In the genomic region with DNA sequence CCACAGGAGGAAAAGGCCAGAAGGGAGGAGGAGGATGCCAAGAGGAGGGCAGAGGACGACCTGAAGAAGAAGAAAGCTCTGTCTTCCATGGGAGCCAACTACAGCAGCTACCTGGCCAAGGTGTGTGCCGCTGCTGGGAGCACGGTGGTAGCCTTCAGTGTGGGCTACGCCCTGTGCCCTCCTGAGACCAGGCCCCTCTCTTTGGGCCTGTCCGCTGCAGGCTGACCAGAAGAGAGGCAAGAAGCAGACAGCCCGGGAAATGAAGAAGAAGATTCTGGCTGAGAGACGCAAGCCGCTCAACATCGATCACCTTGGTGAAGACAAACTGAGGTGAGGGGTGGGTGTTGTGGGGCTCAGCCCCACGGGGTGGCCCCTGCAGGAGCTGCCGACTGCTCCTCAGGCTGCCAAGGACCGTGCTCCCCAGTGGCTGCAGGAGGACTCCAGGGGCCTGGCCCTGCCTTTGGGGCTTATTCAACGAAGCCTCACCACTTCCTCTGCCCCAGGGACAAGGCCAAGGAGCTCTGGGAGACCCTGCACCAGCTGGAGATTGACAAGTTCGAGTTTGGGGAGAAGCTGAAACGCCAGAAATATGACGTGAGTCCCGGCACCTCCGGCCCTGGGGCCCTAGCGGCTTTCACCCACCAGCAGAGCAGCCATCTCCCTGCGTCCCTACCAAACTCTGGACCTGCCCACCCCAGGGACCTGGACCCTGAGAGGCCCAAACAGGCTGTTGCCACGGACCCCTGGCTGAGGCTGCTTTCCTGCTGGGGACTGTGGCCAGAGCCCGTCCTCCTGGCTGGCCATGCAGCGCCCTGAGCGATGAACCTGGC, we compare ENCODE assay signal across 31 cellular contexts. TPM values are rescaled to one million over a fixed set of nuclear protein-coding genes. Genes with fewer than 3 reads are reported as not detected.
DNase-seq lines count a peak whose midpoint lies in the region; ATAC-seq, FAIRE-seq and TF ChIP-seq lines count a peak whose summit lies in the region.
"Had no signal": no experiment of that assay in that cellular context is flagged by ENCODE, and none has a peak within 500 bp of the region (broad histone marks: within the 10 kb centered on the region; RNA-seq: fewer than 3 reads in every experiment).

No MANE protein-coding gene starts in this region.

- DNase-seq in Right ventricle myocardium inferior (ENCODE audit: missing footprints) (peak; percentile 39), heart right ventricle (no peak), GM12891 (ENCODE audit: insufficient read length, low spot score) (peak; percentile 28), iPS-NIHi7 (ENCODE audit: extremely low spot score) (peak; percentile 7), amygdala (lab: John Stamatoyannopoulos, UW) (no peak)
- no peak for DNase-seq in stimulated activated CD4-positive, alpha-beta T cell treated with anti-CD3 and anti-CD28 coated beads, Interleukin-4, amount 100 ng/mL, for 4 hours
- no peak for DNase-seq in stimulated activated CD4-positive, alpha-beta T cell treated with anti-CD3 and anti-CD28 coated beads, Interleukin-1b, Interleukin-23, amount 100 ng/mL, for 48 hours
- DNase-seq: activated CD8-positive, alpha-beta T cell treated with anti-CD3 and anti-CD28 coated beads, Interleukin-2, amount 10 ng/mL, durations not matched to agents 7 days and 5 days; activated effector memory CD4-positive, alpha-beta T cell treated with anti-CD3 and anti-CD28 coated beads, Interleukin-2, amount 50 U/mL, for 16 hours; activated T-cell treated with anti-CD3 and anti-CD28 coated beads for 4 hours; effector memory CD4-positive, alpha-beta T cell; erythroblast; GM23248; MG63; NCI-H1417; NCI-H2081 treated with DMSO at 0.1 percent for 48 hours; NCI-H345; NCI-H774; stimulated activated CD4-positive, alpha-beta T cell treated with anti-CD3 and anti-CD28 coated beads, Interleukin-4, amount 100 ng/mL, for 24 hours; stimulated activated naive CD4-positive, alpha-beta T cell had no signal

- intact Hi-C loops in Right ventricle myocardium inferior (cut with DNase I): no loop called here
- intact Hi-C loops in heart right ventricle (cut with DNase I): loop anchor here in 1 of 10 donors (2.0 kb wide), 1 partner anchor 22 kb away; no protein-coding TSS in a partner anchor

- H3K9me3 ChIP-seq in heart right ventricle (no peaks in the 10 kb centered on the region), skeletal muscle tissue (ENCODE audit: control insufficient read depth in 3 of 3, low read length in 3 of 3) (no peaks in the 10 kb centered on the region)
- H3K9me3 ChIP-seq: MG63, mucosa of descending colon, uterus had no signal

- ATAC-seq in Right ventricle myocardium inferior (no peak), heart right ventricle (no peak)
- ATAC-seq: activated CD8-positive, alpha-beta T cell treated with anti-CD3 and anti-CD28 coated beads, Interleukin-2, amount 10 ng/mL, durations not matched to agents 7 days and 5 days; K562; mucosa of descending colon had no signal

- H3K36me3 ChIP-seq in heart right ventricle (peaks cover 0 to 5% (median 0%) of the 10 kb centered on the region in 9 donors), skeletal muscle tissue (ENCODE audit: control insufficient read depth in 3 of 3, insufficient read depth in 3 of 3, low read length in 3 of 3) (peaks cover 36 to 66% (median 53%) of the 10 kb centered on the region in 3 donors)
- H3K36me3 ChIP-seq: MG63, uterus had no signal

- FAIRE-seq in GM12891 (lab: Jason Lieb, UNC): no peak
- FAIRE-seq: colon, K562 had no signal

- H3K4me1 ChIP-seq in heart right ventricle: peaks cover 4 to 39% (median 15%) of the 10 kb centered on the region in 9 donors
- peaks cover 18 to 71% (median 26%) of the 10 kb centered on the region in 3 donors for H3K4me1 ChIP-seq in skeletal muscle tissue (ENCODE audit: control insufficient read depth in 3 of 3, insufficient read depth in 3 of 3, low read length in 3 of 3)

- no peak for TF ChIP-seq CTCF in heart right ventricle (IDR thresholded peaks at IDR 0.05)

- no peaks in the 10 kb centered on the region for H3K27me3 ChIP-seq in heart right ventricle
- H3K27me3 ChIP-seq in skeletal muscle tissue (ENCODE audit: control insufficient read depth in 3 of 3, insufficient read depth in 3 of 3, low read length in 3 of 3): no peaks in the 10 kb centered on the region
- H3K27me3 ChIP-seq: MG63, uterus had no signal

- H3K27ac ChIP-seq in heart right ventricle (no peak overlapping the region), skeletal muscle tissue (ENCODE audit: low read depth, low read length) (peak overlapping the region; percentile 36)
- H3K27ac ChIP-seq: GM23248, uterus, VCaP had no signal

- TF ChIP-seq POLR2A in GM12891 (IDR thresholded peaks at IDR 0.05; ENCODE audit: low read depth, low read length): no peak

- WGBS in heart right ventricle, 2 donors: 76 to 82% methylated on average over 24 of the region's 24 CpGs

- H3K4me3 ChIP-seq in heart right ventricle (no peak overlapping the region), skeletal muscle tissue (ENCODE audit: low read length in 3 of 3) (no peak overlapping the region)
- H3K4me3 ChIP-seq: GM23248, K562, MG63, mucosa of descending colon, uterus had no signal

- peak overlapping the region in 2 of 3 donors; percentile 33 to 43 for H3K9ac ChIP-seq in skeletal muscle tissue (ENCODE audit: low read depth in 1 of 3, low read length in 3 of 3)
- H3K9ac ChIP-seq: GM23248 had no signal

TF ChIP-seq in GM12891, 5 proteins besides CTCF, POLR2A, EP300 and RAD21:
- TF ChIP-seq POLR2AphosphoS5 (IDR thresholded peaks at IDR 0.05; ENCODE audit: low read depth, low read length) (no peak), SPI1 (IDR thresholded peaks at IDR 0.05; ENCODE audit: low read depth, low read length) (no peak), POU2F2 (IDR thresholded peaks at IDR 0.05; ENCODE audit: low read depth, low read length) (no peak)

RNA-seq across cellular contexts. Expression of gene MRPL23, which starts 12.6 kb away (rescaled TPM):
- total RNA-seq in Right ventricle myocardium inferior (107 TPM), heart right ventricle (10 to 100 TPM; 45.9 to 95.8 (median 74.2) TPM), skeletal muscle tissue (12.0 TPM)
- 100 to 1,000 TPM; 225 to 356 TPM for polyA plus RNA-seq in heart right ventricle
- 131 TPM for polyA plus RNA-seq in GM12891 (2012; ENCODE audit: low read depth, missing spikeins)

RNA-seq across cellular contexts. Expression of gene TNNT3, which starts 15.0 kb away (rescaled TPM):
- total RNA-seq in Right ventricle myocardium inferior (36.3 TPM), heart right ventricle (10 to 100 TPM; 12.5 to 49.9 (median 39.9) TPM), skeletal muscle tissue (4,042 TPM)
- polyA plus RNA-seq in heart right ventricle: 10 to 100 TPM; 45.7 to 48.5 TPM
- polyA plus RNA-seq in GM12891 (2012; ENCODE audit: low read depth, missing spikeins): 1.5 TPM
- total RNA-seq: fibroblast of villous mesenchyme, GM23248, HT-29, K562, pulmonary artery endothelial cell, temporal lobe had no signal
- polyA plus RNA-seq: GM23248 had no signal

RNA-seq across cellular contexts. Expression of gene PRR33, which starts 42.8 kb away (rescaled TPM):
- 5.0 TPM for total RNA-seq in Right ventricle myocardium inferior
- total RNA-seq in heart right ventricle: 1 to 10 TPM; 2.3 to 4.9 (median 3.5) TPM
- polyA plus RNA-seq in heart right ventricle: 1 to 10 TPM in 1 of 2 donors, under 1 TPM in 1; 0.09 to 6.5 TPM
- 5.7 TPM for polyA plus RNA-seq in GM12891 (2012; ENCODE audit: low read depth, missing spikeins)
- 1.0 TPM for total RNA-seq in skeletal muscle tissue
- total RNA-seq: fibroblast of villous mesenchyme, GM23248, HT-29, K562, lower leg skin, mucosa of descending colon, pulmonary artery endothelial cell, temporal lobe, uterus had no signal
- polyA plus RNA-seq: GM23248, K562 had no signal

Comparison
In these comparisons a context has a peak if more than half of its experiments do, and no peak if none do; other contexts are left out.
1. DNase-seq: peak in Right ventricle myocardium inferior (single experiment), GM12891 (single experiment) and iPS-NIHi7 (single experiment); none in heart right ventricle (0 of 2), amygdala (0 of 56), stimulated activated CD4-positive, alpha-beta T cell treated with anti-CD3 and anti-CD28 coated beads, Interleukin-4, amount 100 ng/mL, for 4 hours (0 of 2) and stimulated activated CD4-positive, alpha-beta T cell treated with anti-CD3 and anti-CD28 coated beads, Interleukin-1b, Interleukin-23, amount 100 ng/mL, for 48 hours (single experiment).
2. RNA of gene TNNT3, which starts 15.0 kb away (total RNA-seq): 4,042 TPM in skeletal muscle tissue (single experiment); 12.5 to 49.9 TPM in heart right ventricle and 36.3 TPM in Right ventricle myocardium inferior (single experiment); every median in the first group is over 10 times any median in the second.